Comparison of ENCODE assay signal across 18 cellular contexts in the genomic region with DNA sequence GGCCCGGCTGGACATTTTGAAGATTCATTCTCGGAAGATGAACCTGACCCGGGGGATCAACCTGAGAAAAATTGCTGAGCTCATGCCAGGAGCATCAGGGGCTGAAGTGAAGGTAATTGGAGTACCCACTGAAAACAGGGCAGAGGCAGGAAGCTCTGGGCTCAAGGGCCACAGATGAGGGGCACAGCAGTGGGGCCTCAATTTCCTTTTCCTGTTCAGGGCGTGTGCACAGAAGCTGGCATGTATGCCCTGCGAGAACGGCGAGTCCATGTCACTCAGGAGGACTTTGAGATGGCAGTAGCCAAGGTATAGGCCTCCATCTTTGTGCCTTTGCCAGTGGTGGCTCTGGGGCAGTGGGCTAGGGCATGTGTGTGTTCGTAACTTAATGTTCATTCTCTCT. TPM values are rescaled to one million over a fixed set of nuclear protein-coding genes. Genes with fewer than 3 reads are reported as not detected.
A peak's percentile ranks its signal among the peaks of the same experiment; 100 is the strongest.
DNase-seq lines count a peak whose midpoint lies in the region; ATAC-seq lines count a peak whose summit lies in the region.
"Had no signal": no experiment of that assay in that cellular context is flagged by ENCODE, and none has a peak within 500 bp of the region (broad histone marks: within the 10 kb centered on the region; RNA-seq: fewer than 3 reads in every experiment).

No MANE protein-coding gene starts in this region.

- peaks cover 100% of the 10 kb centered on the region for H3K36me3 Mint-ChIP-seq in activated T-cell treated with anti-CD3 and anti-CD28 coated beads, Interleukin-2, amount 50 U/mL, for 24 hours (ENCODE audit: low read depth)
- peaks cover 93% of the 10 kb centered on the region for H3K36me3 Mint-ChIP-seq in activated CD4-positive, alpha-beta memory T cell treated with anti-CD3 and anti-CD28 coated beads, Interleukin-2, amount 10 ng/mL, durations not matched to agents 7 days and 5 days (ENCODE audit: low read depth)
- peaks cover 9 to 47% (median 26%) of the 10 kb centered on the region in 5 donors for H3K36me3 Mint-ChIP-seq in naive thymus-derived CD4-positive, alpha-beta T cell

- peaks cover 65% of the 10 kb centered on the region for H3K4me1 Mint-ChIP-seq in activated T-cell treated with anti-CD3 and anti-CD28 coated beads, Interleukin-2, amount 50 U/mL, for 24 hours (ENCODE audit: low read depth)
- H3K4me1 Mint-ChIP-seq in activated CD4-positive, alpha-beta memory T cell treated with anti-CD3 and anti-CD28 coated beads, Interleukin-2, amount 10 ng/mL, durations not matched to agents 7 days and 5 days = peaks cover 62% of the 10 kb centered on the region
- H3K4me1 Mint-ChIP-seq in naive thymus-derived CD4-positive, alpha-beta T cell = peaks cover 39 to 82% (median 73%) of the 10 kb centered on the region in 7 donors

- intact Hi-C loops in naive thymus-derived CD4-positive, alpha-beta T cell (cut with micrococcal nuclease) = no loop called here

- no peaks in the 10 kb centered on the region for H3K9me3 Mint-ChIP-seq in activated T-cell treated with anti-CD3 and anti-CD28 coated beads, Interleukin-2, amount 50 U/mL, for 24 hours
- no peaks in the 10 kb centered on the region for H3K9me3 Mint-ChIP-seq in activated CD4-positive, alpha-beta memory T cell treated with anti-CD3 and anti-CD28 coated beads, Interleukin-2, amount 10 ng/mL, durations not matched to agents 7 days and 5 days
- no peaks in the 10 kb centered on the region for H3K9me3 Mint-ChIP-seq in naive thymus-derived CD4-positive, alpha-beta T cell
- H3K9me3 Mint-ChIP-seq: memory B cell had no signal

- peaks cover 17 to 80% (median 18%) of the 10 kb centered on the region in 3 experiments for H3K36me3 ChIP-seq in naive thymus-derived CD4-positive, alpha-beta T cell (ENCODE audit: control insufficient read depth in 2 of 3, insufficient read depth in 3 of 3, low read length in 3 of 3)

- DNase-seq in activated T-cell treated with anti-CD3 and anti-CD28 coated beads, Interleukin-2, amount 50 U/mL, for 24 hours = no peak
- DNase-seq in activated T-cell treated with anti-CD3 and anti-CD28 coated beads, Interleukin-2, amount 50 U/mL, for 48 hours = no peak
- DNase-seq in activated CD4-positive, alpha-beta memory T cell treated with anti-CD3 and anti-CD28 coated beads, Interleukin-2, amount 10 ng/mL, durations not matched to agents 7 days and 5 days = no peak
- no peak for DNase-seq in naive thymus-derived CD4-positive, alpha-beta T cell
- DNase-seq in activated effector memory CD4-positive, alpha-beta T cell treated with Interleukin-2 at 50 U/mL for 16 hours = no peak
- DNase-seq: aorta, Calu3, GF-D8, NCI-H2107, tibial artery had no signal

- H3K27me3 Mint-ChIP-seq in activated T-cell treated with anti-CD3 and anti-CD28 coated beads, Interleukin-2, amount 50 U/mL, for 24 hours = no peaks in the 10 kb centered on the region
- no peaks in the 10 kb centered on the region for H3K27me3 Mint-ChIP-seq in activated CD4-positive, alpha-beta memory T cell treated with anti-CD3 and anti-CD28 coated beads, Interleukin-2, amount 10 ng/mL, durations not matched to agents 7 days and 5 days
- no peaks in the 10 kb centered on the region for H3K27me3 Mint-ChIP-seq in naive thymus-derived CD4-positive, alpha-beta T cell
- H3K27me3 Mint-ChIP-seq: memory B cell had no signal

- H3K4me3 ChIP-seq in naive thymus-derived CD4-positive, alpha-beta T cell (ENCODE audit: low read length) = no peak overlapping the region
- H3K4me3 ChIP-seq: coronary artery, tibial artery had no signal

- H3K4me3 Mint-ChIP-seq in activated T-cell treated with anti-CD3 and anti-CD28 coated beads, Interleukin-2, amount 50 U/mL, for 24 hours = no peak overlapping the region
- peak overlapping the region; percentile 27 for H3K4me3 Mint-ChIP-seq in activated CD4-positive, alpha-beta memory T cell treated with anti-CD3 and anti-CD28 coated beads, Interleukin-2, amount 10 ng/mL, durations not matched to agents 7 days and 5 days
- peak overlapping the region in 8 of 10 donors; percentile 15 to 93 (median 55) for H3K4me3 Mint-ChIP-seq in naive thymus-derived CD4-positive, alpha-beta T cell
- H3K4me3 Mint-ChIP-seq: memory B cell had no signal

- CTCF ChIA-PET in activated CD4-positive, alpha-beta memory T cell treated with anti-CD3 and anti-CD28 coated beads, Interleukin-2, amount 10 ng/mL, durations not matched to agents 7 days and 5 days (lab: Charles Lee) = interaction anchor here (1.1 to 5.0 kb wide), 3 partner anchors 9 to 34 kb away, joined by 3 to 28 read pairs (median 27); partner anchors contain the start of gene SMARCD2
- CTCF ChIA-PET in naive thymus-derived CD4-positive, alpha-beta T cell (lab: Charles Lee) = interaction anchor here (0.6 to 1.2 kb wide), 2 partner anchors 195 to 198 kb away, joined by 3 to 5 read pairs; no protein-coding TSS in a partner anchor

- POLR2A ChIA-PET in activated CD4-positive, alpha-beta memory T cell treated with anti-CD3 and anti-CD28 coated beads, Interleukin-2, amount 10 ng/mL, durations not matched to agents 7 days and 5 days (lab: Charles Lee) = interaction anchor here (0.9 to 10.2 kb wide), 7 partner anchors 9 to 134 kb away, joined by 3 to 194 read pairs (median 5); partner anchors contain the start of genes CCDC47, DDX42 and SMARCD2
- POLR2A ChIA-PET in naive thymus-derived CD4-positive, alpha-beta T cell (lab: Charles Lee) = interaction anchor here (1.1 to 11.6 kb wide), 6 partner anchors 12 to 137 kb away, joined by 3 to 204 read pairs (median 6); partner anchors contain the start of genes CCDC47, DDX42 and SMARCD2

- H3K27me3 ChIP-seq in naive thymus-derived CD4-positive, alpha-beta T cell (ENCODE audit: control insufficient read depth in 2 of 2, insufficient read depth in 2 of 2, low read length in 2 of 2) = no peaks in the 10 kb centered on the region
- H3K27me3 ChIP-seq: tibial artery had no signal

- no peaks in the 10 kb centered on the region for H3K9me3 ChIP-seq in naive thymus-derived CD4-positive, alpha-beta T cell (ENCODE audit: control insufficient read depth in 2 of 3, low read length in 3 of 3)
- H3K9me3 ChIP-seq: tibial artery had no signal

- peak overlapping the region; percentile 38 for H3K27ac ChIP-seq in naive thymus-derived CD4-positive, alpha-beta T cell (ENCODE audit: low read depth, low read length)
- H3K27ac ChIP-seq: coronary artery, tibial artery, VCaP had no signal

- ATAC-seq in naive thymus-derived CD4-positive, alpha-beta T cell = no peak
- ATAC-seq in HG03095 (IDR thresholded peaks at IDR 0.05; ENCODE audit: unreplicated experiment) = no peak
- ATAC-seq: Panc1, sciatic nerve had no signal

- H3K4me1 ChIP-seq in naive thymus-derived CD4-positive, alpha-beta T cell (ENCODE audit: control insufficient read depth in 2 of 2, insufficient read depth in 2 of 2, low read length in 2 of 2) = peaks cover 21 to 40% of the 10 kb centered on the region in 2 donors

- peak overlapping the region; percentile 100 for H3K27ac Mint-ChIP-seq in activated T-cell treated with anti-CD3 and anti-CD28 coated beads, Interleukin-2, amount 50 U/mL, for 24 hours
- H3K27ac Mint-ChIP-seq in activated CD4-positive, alpha-beta memory T cell treated with anti-CD3 and anti-CD28 coated beads, Interleukin-2, amount 10 ng/mL, durations not matched to agents 7 days and 5 days = peak overlapping the region; percentile 76
- H3K27ac Mint-ChIP-seq in naive thymus-derived CD4-positive, alpha-beta T cell = peak overlapping the region; percentile 19 to 100 (median 81)
- H3K27ac Mint-ChIP-seq: memory B cell had no signal

RNA-seq across cellular contexts. Expression of gene FTSJ3, which starts 4.0 kb away (rescaled TPM):
- total RNA-seq in activated CD4-positive, alpha-beta memory T cell treated with anti-CD3 and anti-CD28 coated beads, Interleukin-2, amount 10 ng/mL, durations not matched to agents 7 days and 5 days = 10 to 100 TPM; 38.9 to 43.8 TPM
- total RNA-seq in naive thymus-derived CD4-positive, alpha-beta T cell = 10 to 100 TPM; 38.1 to 66.2 (median 55.8) TPM
- 10 to 100 TPM; 22.1 to 44.4 TPM for polyA plus RNA-seq in naive thymus-derived CD4-positive, alpha-beta T cell

RNA-seq across cellular contexts. Expression of gene PSMC5, which starts 4.3 kb away (rescaled TPM):
- total RNA-seq in activated CD4-positive, alpha-beta memory T cell treated with anti-CD3 and anti-CD28 coated beads, Interleukin-2, amount 10 ng/mL, durations not matched to agents 7 days and 5 days = 100 to 1,000 TPM; 152 to 162 TPM
- total RNA-seq in naive thymus-derived CD4-positive, alpha-beta T cell = 100 to 1,000 TPM in 3 of 5 experiments, 10 to 100 TPM in 2; 68.4 to 153 (median 105) TPM
- 100 to 1,000 TPM; 153 to 162 TPM for polyA plus RNA-seq in naive thymus-derived CD4-positive, alpha-beta T cell

RNA-seq across cellular contexts. Expression of gene SMARCD2, which starts 11.0 kb away (rescaled TPM):
- 100 to 1,000 TPM; 150 to 152 TPM for total RNA-seq in activated CD4-positive, alpha-beta memory T cell treated with anti-CD3 and anti-CD28 coated beads, Interleukin-2, amount 10 ng/mL, durations not matched to agents 7 days and 5 days
- 100 to 1,000 TPM; 102 to 148 (median 109) TPM for total RNA-seq in naive thymus-derived CD4-positive, alpha-beta T cell
- 100 to 1,000 TPM in 1 of 2 donors, 10 to 100 TPM in 1; 61.5 to 112 TPM for polyA plus RNA-seq in naive thymus-derived CD4-positive, alpha-beta T cell

RNA-seq across cellular contexts. Expression of gene CSH2, which starts 42.0 kb away (rescaled TPM):
- not detected for total RNA-seq in activated CD4-positive, alpha-beta memory T cell treated with anti-CD3 and anti-CD28 coated beads, Interleukin-2, amount 10 ng/mL, durations not matched to agents 7 days and 5 days
- total RNA-seq in naive thymus-derived CD4-positive, alpha-beta T cell = 1 to 10 TPM in 2 of 5 experiments, not detected in 3; 4.2 to 5.3 TPM
- not detected for polyA plus RNA-seq in naive thymus-derived CD4-positive, alpha-beta T cell
- total RNA-seq: aorta, Calu3, epithelial cell of proximal tubule, H7, sciatic nerve had no signal
- polyA plus RNA-seq: aorta had no signal

RNA-seq across cellular contexts. Expression of gene GH2, which starts 50.2 kb away (rescaled TPM):
- not detected for total RNA-seq in activated CD4-positive, alpha-beta memory T cell treated with anti-CD3 and anti-CD28 coated beads, Interleukin-2, amount 10 ng/mL, durations not matched to agents 7 days and 5 days
- total RNA-seq in naive thymus-derived CD4-positive, alpha-beta T cell = not detected
- not detected for polyA plus RNA-seq in naive thymus-derived CD4-positive, alpha-beta T cell
- total RNA-seq: aorta, Calu3, epithelial cell of proximal tubule, H7, sciatic nerve had no signal
- polyA plus RNA-seq: aorta had no signal
